In the genomic region with DNA sequence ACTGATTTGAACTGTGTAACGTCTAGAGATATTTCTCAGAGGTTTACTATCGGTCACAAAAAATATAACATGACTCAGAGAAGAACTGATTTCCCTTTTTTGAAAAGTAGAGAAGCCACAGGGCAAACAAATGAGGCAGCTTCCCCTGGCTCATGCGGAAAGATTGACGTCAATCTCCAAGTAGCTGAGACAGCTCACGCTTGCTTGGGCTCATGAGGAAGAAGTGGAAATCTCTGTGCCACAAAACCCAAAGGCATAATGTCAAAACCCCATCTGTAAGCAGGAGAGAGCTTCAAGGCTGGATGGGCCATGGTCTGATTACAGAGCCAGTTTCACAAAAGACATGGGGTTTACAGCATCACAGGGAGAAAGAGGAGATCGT, we compare ENCODE assay signal across 8 cellular contexts.
DNase-seq lines count a peak whose midpoint lies in the region; ATAC-seq and TF ChIP-seq lines count a peak whose summit lies in the region.

No MANE protein-coding gene starts in this region.

- no peak overlapping the region for H3K4me3 ChIP-seq in prostate gland

- H3K27ac ChIP-seq in epithelial cell of prostate (peak overlapping the region; percentile 74), prostate gland (no peak overlapping the region)

- H3K27me3 ChIP-seq in prostate gland (replicated peaks; ENCODE audit: insufficient read depth): no peaks in the 10 kb centered on the region

- no peak for TF ChIP-seq POLR2A in prostate gland (IDR thresholded peaks at IDR 0.05)

- TF ChIP-seq CTCF in prostate gland (IDR thresholded peaks at IDR 0.05): no peak

- peak; percentile 91 for ATAC-seq in GM19043 (IDR thresholded peaks at IDR 0.05; ENCODE audit: low read depth, unreplicated experiment)
- ATAC-seq in HG03139 (IDR thresholded peaks at IDR 0.05; ENCODE audit: unreplicated experiment): peak; percentile 86

- H3K36me3 ChIP-seq in prostate gland: no peaks in the 10 kb centered on the region

- intact Hi-C loops in prostate gland (cut with DNase I): no loop called here

- peak; percentile 44 to 52 for DNase-seq in activated CD4-positive, alpha-beta T cell treated with anti-CD3 and anti-CD28 coated beads for 24 hours (ENCODE audit: low read depth in 2 of 2)
- DNase-seq in epithelial cell of prostate (ENCODE audit: low read depth, low spot score) (no peak), mesenteric fat pad (ENCODE audit: low spot score) (no peak), NCI-H524 (lab: John Stamatoyannopoulos, UW) (no peak), prostate gland (ENCODE audit: low spot score) (no peak)
- DNase-seq in stimulated activated CD4-positive, alpha-beta T cell treated with anti-CD3 and anti-CD28 coated beads, Interleukin-1b, Interleukin-23, amount 100 ng/mL, for 48 hours: peak; percentile 87

- 58% methylated on average over 6 of the region's 6 CpGs for WGBS in prostate gland

- no peaks in the 10 kb centered on the region for H3K9me3 ChIP-seq in prostate gland

- no peaks in the 10 kb centered on the region for H3K4me1 ChIP-seq in prostate gland (replicated peaks)

Comparison
In these comparisons a context has a peak if more than half of its experiments do, and no peak if none do; other contexts are left out.
1. DNase-seq: peak in activated CD4-positive, alpha-beta T cell treated with anti-CD3 and anti-CD28 coated beads for 24 hours (2 of 2) and stimulated activated CD4-positive, alpha-beta T cell treated with anti-CD3 and anti-CD28 coated beads, Interleukin-1b, Interleukin-23, amount 100 ng/mL, for 48 hours (single experiment); none in epithelial cell of prostate (single experiment), mesenteric fat pad (single experiment), NCI-H524 (0 of 2) and prostate gland (single experiment).